ENCODE assay signal across 1 cellular context in genomic region chr3:181941250-181941649, GRCh38.
TF ChIP-seq lines count a peak whose summit lies in the region.

No MANE protein-coding gene starts in this region.

TF ChIP-seq in GM12878, 131 proteins besides CTCF, POLR2A, EP300 and RAD21 (continued from another document):
- TF ChIP-seq BCLAF1 (IDR thresholded peaks at IDR 0.05) (no peak), PML (IDR thresholded peaks at IDR 0.05; ENCODE audit: low read length) (no peak), ZNF207 (IDR thresholded peaks at IDR 0.05; ENCODE audit: borderline replicate concordance) (no peak), E2F4 (IDR thresholded peaks at IDR 0.05; ENCODE audit: low read depth, low read length) (no peak), NFYA (IDR thresholded peaks at IDR 0.05; ENCODE audit: borderline replicate concordance, low read depth, low read length) (no peak), PRDM15 (CRISPR knock-in tag; IDR thresholded peaks at IDR 0.05) (no peak), JUND (IDR thresholded peaks at IDR 0.05; ENCODE audit: low read depth, low read length) (no peak), SMARCA5 (IDR thresholded peaks at IDR 0.05) (no peak), EED (IDR thresholded peaks at IDR 0.05; ENCODE audit: low read depth) (peak; percentile 45; the same call in 1 of the 2 replicates), USF2 (IDR thresholded peaks at IDR 0.05; ENCODE audit: borderline replicate concordance, low read depth, low read length) (no peak), HSF1 (IDR thresholded peaks at IDR 0.05; ENCODE audit: low read depth, low read length) (no peak), RAD51 (IDR thresholded peaks at IDR 0.05) (no peak), CBFB (IDR thresholded peaks at IDR 0.05; ENCODE audit: low read depth) (peak; percentile 65), EZH2 (IDR thresholded peaks at IDR 0.05; ENCODE audit: borderline replicate concordance, control insufficient read depth, low read depth, low read length) (no peak), CREB1 (IDR thresholded peaks at IDR 0.05; ENCODE audit: low read depth) (peak; percentile 52; the same call in 1 of the 2 replicates), ZNF217 (IDR thresholded peaks at IDR 0.05) (no peak), CREM (IDR thresholded peaks at IDR 0.05; ENCODE audit: low read depth) (peak; percentile 52; the same call in 1 of the 2 replicates), IRF5 (IDR thresholded peaks at IDR 0.05; ENCODE audit: borderline replicate concordance) (no peak), TCF12 (IDR thresholded peaks at IDR 0.05; ENCODE audit: low read depth, low read length) (no peak), ZNF622 (IDR thresholded peaks at IDR 0.05) (no peak), HDAC2 (IDR thresholded peaks at IDR 0.05) (no peak), PKNOX1 (IDR thresholded peaks at IDR 0.05) (no peak), ZBTB33 (IDR thresholded peaks at IDR 0.05) (no peak), BACH1 (IDR thresholded peaks at IDR 0.05; ENCODE audit: borderline replicate concordance) (no peak), ASH2L (IDR thresholded peaks at IDR 0.05; ENCODE audit: borderline replicate concordance, low read depth) (no peak), POU2F2 (IDR thresholded peaks at IDR 0.05; ENCODE audit: borderline replicate concordance, low read depth, low read length) (no peak), PAX5 (IDR thresholded peaks at IDR 0.05; ENCODE audit: borderline replicate concordance, low read depth, low read length) (no peak), JUNB (IDR thresholded peaks at IDR 0.05) (0 out of 2 replicates have a peak, but pooled peaks have one; percentile 36), FOXM1 (IDR thresholded peaks at IDR 0.05; ENCODE audit: low read depth, low read length) (no peak)
